In the genomic region with DNA sequence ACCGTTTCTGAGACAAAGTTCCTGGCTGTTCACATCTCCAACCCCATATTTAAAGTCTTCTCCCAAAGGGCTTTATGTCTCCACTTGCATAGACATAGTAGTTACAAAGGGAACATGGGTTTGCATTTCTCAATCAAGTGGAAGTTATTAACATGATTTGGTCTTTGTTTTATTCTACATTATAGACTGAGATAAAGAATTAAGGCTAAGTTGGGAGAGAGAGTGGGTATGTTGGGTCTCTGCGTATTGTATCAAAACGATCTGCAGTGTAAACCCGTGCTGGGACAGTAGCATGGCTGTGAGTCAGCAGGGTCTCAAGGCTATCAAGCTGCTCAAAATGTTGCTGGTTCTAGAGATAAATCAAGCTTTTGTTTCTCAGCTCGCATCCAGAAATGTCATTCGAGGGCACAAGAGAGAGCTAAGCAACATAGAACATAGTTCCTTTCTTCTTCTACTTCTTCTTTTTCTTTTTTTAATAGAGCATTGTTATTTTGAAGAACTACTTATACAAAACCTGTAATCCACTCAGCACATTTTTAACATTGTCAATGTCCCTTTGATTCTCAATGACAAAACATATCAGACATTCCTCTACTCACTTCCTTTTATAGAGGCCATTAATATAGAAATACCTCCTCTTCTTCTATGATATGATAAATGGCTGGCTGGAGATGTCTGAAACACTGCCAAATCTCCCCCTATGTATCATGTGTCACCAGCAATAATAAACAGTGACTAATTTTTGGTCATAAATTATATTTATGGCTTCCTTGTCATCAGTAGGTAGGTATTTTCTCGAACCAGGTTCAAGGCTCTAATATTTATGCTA, we compare ENCODE assay signal across 12 cellular contexts. TPM values are rescaled to one million over a fixed set of nuclear protein-coding genes. Genes with fewer than 3 reads are reported as not detected.
DNase-seq lines count a peak whose midpoint lies in the region; ATAC-seq, FAIRE-seq and TF ChIP-seq lines count a peak whose summit lies in the region.
"Had no signal": no experiment of that assay in that cellular context is flagged by ENCODE, and none has a peak within 500 bp of the region (broad histone marks: within the 10 kb centered on the region; RNA-seq: fewer than 3 reads in every experiment).

No MANE protein-coding gene starts in this region.

- FAIRE-seq in H54 (lab: Jason Lieb, UNC): peak; percentile 38
- peak; percentile 92 for FAIRE-seq in RCC 7860 (lab: Jason Lieb, UNC)
- FAIRE-seq: D721Med had no signal

- no peak for TF ChIP-seq EP300 in ovary (IDR thresholded peaks at IDR 0.05)
- TF ChIP-seq EP300 in gastroesophageal sphincter (IDR thresholded peaks at IDR 0.05): no peak

- DNase-seq in H54 (ENCODE audit: insufficient read length, low spot score): no peak
- peak; percentile 88 for DNase-seq in RCC 7860 (ENCODE audit: low spot score)
- peak; percentile 48 for DNase-seq in fibroblast of mammary gland (ENCODE audit: low read depth)
- DNase-seq in putamen (ENCODE audit: low spot score): peak; percentile 77
- no peak for DNase-seq in ovary
- no peak for DNase-seq in effector memory CD8-positive, alpha-beta T cell
- DNase-seq in NCI-H524 (lab: John Stamatoyannopoulos, UW): no peak
- DNase-seq: kidney; stimulated activated CD4-positive, alpha-beta T cell treated with anti-CD3 and anti-CD28 coated beads, Interleukin-4, amount 100 ng/mL, for 24 hours had no signal

- no peak overlapping the region for H3K27ac Mint-ChIP-seq in effector memory CD8-positive, alpha-beta T cell

- H3K27ac ChIP-seq in ovary (no peak overlapping the region), gastroesophageal sphincter (no peak overlapping the region)

- H3K4me3 ChIP-seq in fibroblast of mammary gland (ENCODE audit: control insufficient read depth, low read depth, low read length) (no peak overlapping the region), ovary (no peak overlapping the region), gastroesophageal sphincter (no peak overlapping the region)
- H3K4me3 ChIP-seq: SK-N-MC had no signal

- 72 to 81% (median 74%) methylated on average over 7 of the region's 7 CpGs for WGBS in ovary, 3 donors
- WGBS in gastroesophageal sphincter (ENCODE audit: low coverage in 1 of 2), 2 donors: 66 to 76% methylated on average over 7 of the region's 7 CpGs

- H3K9me3 ChIP-seq in ovary (no peaks in the 10 kb centered on the region), gastroesophageal sphincter (no peaks in the 10 kb centered on the region)

- H3K4me1 ChIP-seq in ovary (ENCODE audit: insufficient read depth) (no peaks in the 10 kb centered on the region), gastroesophageal sphincter (peaks cover 0 to 24% (median 8%) of the 10 kb centered on the region in 3 donors)

- peaks cover 0 to 7% of the 10 kb centered on the region in 2 donors for H3K27me3 Mint-ChIP-seq in effector memory CD8-positive, alpha-beta T cell

- H3K36me3 ChIP-seq in ovary (no peaks in the 10 kb centered on the region), gastroesophageal sphincter (no peaks in the 10 kb centered on the region)

- no peak for TF ChIP-seq CTCF in fibroblast of mammary gland (conservative IDR thresholded peaks at IDR 0.05; ENCODE audit: control insufficient read depth, insufficient read depth, low read depth, low read length)
- TF ChIP-seq CTCF in ovary (IDR thresholded peaks at IDR 0.05): no peak
- TF ChIP-seq CTCF in gastroesophageal sphincter (IDR thresholded peaks at IDR 0.05): no peak

- intact Hi-C loops in ovary (cut with DNase I): no loop called here

- no peaks in the 10 kb centered on the region for H3K36me3 Mint-ChIP-seq in effector memory CD8-positive, alpha-beta T cell (ENCODE audit: insufficient read depth)

- ATAC-seq in gastroesophageal sphincter: no peak
- ATAC-seq in effector memory CD8-positive, alpha-beta T cell (replicated peaks): no peak

- no peaks in the 10 kb centered on the region for H3K9me3 Mint-ChIP-seq in effector memory CD8-positive, alpha-beta T cell

- H3K27me3 ChIP-seq in ovary: no peaks in the 10 kb centered on the region
- no peaks in the 10 kb centered on the region for H3K27me3 ChIP-seq in gastroesophageal sphincter

- no peak for TF ChIP-seq POLR2A in H54 (IDR thresholded peaks at IDR 0.05; ENCODE audit: low read depth, low read length)
- TF ChIP-seq POLR2A in ovary (IDR thresholded peaks at IDR 0.05): no peak
- TF ChIP-seq POLR2A in gastroesophageal sphincter (IDR thresholded peaks at IDR 0.05): no peak

- no peak overlapping the region for H3K4me3 Mint-ChIP-seq in effector memory CD8-positive, alpha-beta T cell

- no peaks in the 10 kb centered on the region for H3K4me1 Mint-ChIP-seq in effector memory CD8-positive, alpha-beta T cell (ENCODE audit: low read depth in 2 of 2)

RNA-seq across cellular contexts. Expression of a gene that starts 34.5 kb away (rescaled TPM):
- total RNA-seq in ovary (10 to 100 TPM in 4 of 7 donors, 1 to 10 TPM in 3; 5.6 to 23.9 (median 13.0) TPM), gastroesophageal sphincter (10 to 100 TPM; 15.5 to 44.0 (median 25.3) TPM)
- 10 to 100 TPM; 12.0 to 22.3 TPM for polyA plus RNA-seq in ovary

Comparison
In these comparisons a context has a peak if more than half of its experiments do, and no peak if none do; other contexts are left out.
1. DNase-seq: peak in RCC 7860 (single experiment), fibroblast of mammary gland (single experiment) and putamen (single experiment); none in H54 (single experiment), ovary (0 of 5), effector memory CD8-positive, alpha-beta T cell (0 of 3) and NCI-H524 (0 of 2).